11 cellular contexts compared by ENCODE assay signal in the genomic region with DNA sequence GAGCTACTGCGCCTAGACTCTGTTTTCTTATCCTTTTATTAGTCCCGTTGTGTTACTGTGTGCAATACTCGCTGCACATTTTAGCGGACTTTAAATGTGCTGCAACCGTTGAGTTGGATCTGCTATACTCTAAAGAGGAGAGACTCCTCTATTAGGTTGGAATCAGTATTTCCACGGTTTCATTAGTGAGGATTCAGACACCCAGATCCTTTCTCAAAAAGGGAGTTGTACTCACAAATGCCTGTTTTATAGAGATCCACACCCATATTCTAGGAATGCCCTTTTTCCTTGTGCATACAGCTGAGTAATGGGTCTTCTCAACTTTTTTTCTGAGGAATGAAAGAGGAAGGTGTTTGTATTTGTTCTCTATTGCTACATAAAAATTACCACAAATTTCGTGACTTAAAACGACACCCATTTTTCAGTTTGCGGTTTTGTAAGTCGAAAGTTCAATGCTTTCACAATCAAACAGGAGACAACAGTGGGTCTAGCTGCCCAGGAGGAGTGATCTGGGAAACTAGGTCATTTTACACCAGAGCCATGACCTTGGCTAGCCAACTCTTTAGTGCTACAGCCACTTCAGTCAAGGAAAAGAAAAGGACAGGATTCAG. TPM values are rescaled to one million over a fixed set of nuclear protein-coding genes. Genes with fewer than 3 reads are reported as not detected.
DNase-seq lines count a peak whose midpoint lies in the region; ATAC-seq and TF ChIP-seq lines count a peak whose summit lies in the region.
"Had no signal": no experiment of that assay in that cellular context is flagged by ENCODE, and none has a peak within 500 bp of the region (broad histone marks: within the 10 kb centered on the region; RNA-seq: fewer than 3 reads in every experiment).

No MANE protein-coding gene starts in this region.

- H3K4me3 Mint-ChIP-seq in activated CD8-positive, alpha-beta memory T cell treated with anti-CD3 and anti-CD28 coated beads, Interleukin-2, amount 10 ng/mL, durations not matched to agents 7 days and 5 days: no peak overlapping the region
- H3K4me3 Mint-ChIP-seq in activated T-helper 17 cell treated with anti-CD3 and anti-CD28 coated beads, Interleukin-2, amount 50 U/mL, for 72 hours: no peak overlapping the region
- H3K4me3 Mint-ChIP-seq: nephron had no signal

- H3K9me3 ChIP-seq in upper lobe of right lung: no peaks in the 10 kb centered on the region

- intact Hi-C loops in upper lobe of right lung (cut with DNase I): no loop called here

- H3K4me1 Mint-ChIP-seq in activated CD8-positive, alpha-beta memory T cell treated with anti-CD3 and anti-CD28 coated beads, Interleukin-2, amount 10 ng/mL, durations not matched to agents 7 days and 5 days: peaks cover 14% of the 10 kb centered on the region
- H3K4me1 Mint-ChIP-seq in activated T-helper 17 cell treated with anti-CD3 and anti-CD28 coated beads, Interleukin-2, amount 50 U/mL, for 72 hours: no peaks in the 10 kb centered on the region
- H3K4me1 Mint-ChIP-seq: nephron had no signal

- H3K27ac Mint-ChIP-seq in activated CD8-positive, alpha-beta memory T cell treated with anti-CD3 and anti-CD28 coated beads, Interleukin-2, amount 10 ng/mL, durations not matched to agents 7 days and 5 days: no peak overlapping the region
- no peak overlapping the region for H3K27ac Mint-ChIP-seq in activated T-helper 17 cell treated with anti-CD3 and anti-CD28 coated beads, Interleukin-2, amount 50 U/mL, for 72 hours
- H3K27ac Mint-ChIP-seq: nephron had no signal

- CTCF ChIA-PET in activated CD8-positive, alpha-beta memory T cell treated with anti-CD3 and anti-CD28 coated beads, Interleukin-2, amount 10 ng/mL, durations not matched to agents 7 days and 5 days (lab: Charles Lee): interaction anchor here (1.2 kb wide), 1 partner anchor 53 kb away, joined by 4 read pairs; no protein-coding TSS in a partner anchor

- no peaks in the 10 kb centered on the region for H3K4me1 ChIP-seq in upper lobe of right lung

- no peaks in the 10 kb centered on the region for H3K36me3 Mint-ChIP-seq in activated CD8-positive, alpha-beta memory T cell treated with anti-CD3 and anti-CD28 coated beads, Interleukin-2, amount 10 ng/mL, durations not matched to agents 7 days and 5 days
- no peaks in the 10 kb centered on the region for H3K36me3 Mint-ChIP-seq in activated T-helper 17 cell treated with anti-CD3 and anti-CD28 coated beads, Interleukin-2, amount 50 U/mL, for 72 hours (ENCODE audit: low read depth)

- peaks cover 26% of the 10 kb centered on the region for H3K27me3 Mint-ChIP-seq in activated CD8-positive, alpha-beta memory T cell treated with anti-CD3 and anti-CD28 coated beads, Interleukin-2, amount 10 ng/mL, durations not matched to agents 7 days and 5 days
- peaks cover 11% of the 10 kb centered on the region for H3K27me3 Mint-ChIP-seq in activated T-helper 17 cell treated with anti-CD3 and anti-CD28 coated beads, Interleukin-2, amount 50 U/mL, for 72 hours

- in situ Hi-C loops in G401 (cut with HindIII; ENCODE audit: low sequenced_read_pairs): no loop called here

- no peak overlapping the region for H3K4me3 ChIP-seq in upper lobe of right lung

- H3K27me3 ChIP-seq in upper lobe of right lung: no peaks in the 10 kb centered on the region

- peak; percentile 39 for ATAC-seq in activated CD8-positive, alpha-beta memory T cell treated with anti-CD3 and anti-CD28 coated beads, Interleukin-2, amount 10 ng/mL, durations not matched to agents 7 days and 5 days
- peak; percentile 88 for ATAC-seq in HG03432 (IDR thresholded peaks at IDR 0.05; ENCODE audit: unreplicated experiment)
- peak; percentile 49 for ATAC-seq in activated T-helper 17 cell treated with anti-CD3 and anti-CD28 coated beads, Interleukin-2, amount 50 U/mL, for 72 hours (replicated peaks)
- ATAC-seq in upper lobe of right lung: peak; percentile 85

- TF ChIP-seq CTCF in upper lobe of right lung (IDR thresholded peaks at IDR 0.05): no peak

- no peak overlapping the region for H3K27ac ChIP-seq in upper lobe of right lung
- H3K27ac ChIP-seq: 22Rv1 had no signal

- DNase-seq in activated CD8-positive, alpha-beta memory T cell treated with anti-CD3 and anti-CD28 coated beads, Interleukin-2, amount 10 ng/mL, durations not matched to agents 7 days and 5 days: no peak
- DNase-seq in activated CD8-positive, alpha-beta memory T cell treated with anti-CD3 and anti-CD28 coated beads, Interleukin-2, amount 50 U/mL, for 4 hours: no peak
- DNase-seq in upper lobe of right lung (no peak), kidney tubule cell (ENCODE audit: low spot score) (no peak), G401 (ENCODE audit: low spot score) (no peak)
- DNase-seq in activated CD8-positive, alpha-beta memory T cell treated with anti-CD3 and anti-CD28 coated beads, Interleukin-2, amount 50 U/mL, for 48 hours: no peak
- DNase-seq: activated gamma-delta T cell had no signal

- no peaks in the 10 kb centered on the region for H3K36me3 ChIP-seq in upper lobe of right lung

- H3K9me3 Mint-ChIP-seq in activated CD8-positive, alpha-beta memory T cell treated with anti-CD3 and anti-CD28 coated beads, Interleukin-2, amount 10 ng/mL, durations not matched to agents 7 days and 5 days (ENCODE audit: low read depth): no peaks in the 10 kb centered on the region
- H3K9me3 Mint-ChIP-seq in activated T-helper 17 cell treated with anti-CD3 and anti-CD28 coated beads, Interleukin-2, amount 50 U/mL, for 72 hours: no peaks in the 10 kb centered on the region

RNA-seq across cellular contexts. Expression of a gene that starts 52.8 kb away (rescaled TPM):
- 10 to 100 TPM in 1 of 2 experiments, 1 to 10 TPM in 1; 4.9 to 10.3 TPM for total RNA-seq in activated CD8-positive, alpha-beta memory T cell treated with anti-CD3 and anti-CD28 coated beads, Interleukin-2, amount 10 ng/mL, durations not matched to agents 7 days and 5 days
- 1 to 10 TPM; 4.4 to 5.0 TPM for total RNA-seq in activated T-helper 17 cell treated with anti-CD3 and anti-CD28 coated beads, Interleukin-2, amount 50 U/mL, for 72 hours
- 66.1 TPM for total RNA-seq in upper lobe of right lung
- 25.0 and 30.0 TPM in 2 replicates for total RNA-seq in G401 (2014; rRNA removed; shearing (Covaris generic))
